ENCODE assay signal across 23 cellular contexts in genomic region chr17:43982171-43982570, GRCh38. TPM values are rescaled to one million over a fixed set of nuclear protein-coding genes. Genes with fewer than 3 reads are reported as not detected.
A peak's percentile ranks its signal among the peaks of the same experiment; 100 is the strongest.
DNase-seq lines count a peak whose midpoint lies in the region; ATAC-seq and TF ChIP-seq lines count a peak whose summit lies in the region.
"Had no signal": no experiment of that assay in that cellular context is flagged by ENCODE, and none has a peak within 500 bp of the region (broad histone marks: within the 10 kb centered on the region; RNA-seq: fewer than 3 reads in every experiment).

No MANE protein-coding gene starts in this region.

- no peak overlapping the region for H3K27ac ChIP-seq in left lung
- H3K27ac ChIP-seq: HL-60, SJCRH30 had no signal

- H3K4me3 Mint-ChIP-seq in activated T-helper 17 cell treated with anti-CD3 and anti-CD28 coated beads, Interleukin-2, amount 50 U/mL, for 72 hours: peak overlapping the region; percentile 27
- H3K4me3 Mint-ChIP-seq: CD4-positive, CD25-positive, alpha-beta regulatory T cell had no signal

- TF ChIP-seq CTCF in left lung (IDR thresholded peaks at IDR 0.05): no peak

- H3K27me3 ChIP-seq in left lung: peaks cover 27 to 90% of the 10 kb centered on the region in 2 donors

- H3K36me3 Mint-ChIP-seq in activated T-helper 17 cell treated with anti-CD3 and anti-CD28 coated beads, Interleukin-2, amount 50 U/mL, for 72 hours (ENCODE audit: low read depth): no peaks in the 10 kb centered on the region
- H3K36me3 Mint-ChIP-seq: CD4-positive, CD25-positive, alpha-beta regulatory T cell had no signal

- H3K9me3 Mint-ChIP-seq in activated T-helper 17 cell treated with anti-CD3 and anti-CD28 coated beads, Interleukin-2, amount 50 U/mL, for 72 hours: no peaks in the 10 kb centered on the region

- in situ Hi-C loops in Caki2 (cut with HindIII; ENCODE audit: low pct_unique_long_range_greater_than_20kb, low sequenced_read_pairs): no loop called here

- H3K36me3 ChIP-seq in left lung: no peaks in the 10 kb centered on the region
- H3K36me3 ChIP-seq: SJCRH30 had no signal

- no peaks in the 10 kb centered on the region for H3K9me3 ChIP-seq in left lung
- H3K9me3 ChIP-seq: SJCRH30 had no signal

- ATAC-seq in activated T-helper 17 cell treated with anti-CD3 and anti-CD28 coated beads, Interleukin-2, amount 50 U/mL, for 72 hours (replicated peaks): no peak
- no peak for ATAC-seq in HG03378 (IDR thresholded peaks at IDR 0.05; ENCODE audit: unreplicated experiment)
- no peak for ATAC-seq in left lung
- ATAC-seq: GM12878, Panc1 had no signal

- intact Hi-C loops in left lung (cut with DNase I): no loop called here

- peaks cover 0 to 12% of the 10 kb centered on the region in 2 donors for H3K4me1 ChIP-seq in left lung
- H3K4me1 ChIP-seq: SJCRH30 had no signal

- H3K4me3 ChIP-seq in left lung: no peak overlapping the region
- H3K4me3 ChIP-seq: GM12878, SJCRH30 had no signal

- H3K27ac Mint-ChIP-seq in activated T-helper 17 cell treated with anti-CD3 and anti-CD28 coated beads, Interleukin-2, amount 50 U/mL, for 72 hours: no peak overlapping the region
- H3K27ac Mint-ChIP-seq: CD4-positive, CD25-positive, alpha-beta regulatory T cell had no signal

- H3K27me3 Mint-ChIP-seq in activated T-helper 17 cell treated with anti-CD3 and anti-CD28 coated beads, Interleukin-2, amount 50 U/mL, for 72 hours: peaks cover 22% of the 10 kb centered on the region

- DNase-seq in Caki2 (ENCODE audit: low read depth) (peak; percentile 26), kidney tubule cell (ENCODE audit: low spot score) (peak; percentile 76), renal cortical epithelial cell (ENCODE audit: low read depth) (peak; percentile 50), mesenteric fat pad (ENCODE audit: low spot score) (no peak), left lung (no peak), amniotic stem cell (lab: John Stamatoyannopoulos, UW) (no peak)
- DNase-seq: CD4-positive, CD25-positive, alpha-beta regulatory T cell; DND-41; H7; KG1; NCI-H1092; NCI-H1436 treated with DMSO at 0.1 percent for 48 hours; NCI-H1930; NCI-H2227 treated with DMSO at 0.1 percent for 48 hours; NCI-H510A; NCI-H748 treated with DMSO at 0.1 percent for 48 hours; SJCRH30 had no signal

- H3K4me1 Mint-ChIP-seq in activated T-helper 17 cell treated with anti-CD3 and anti-CD28 coated beads, Interleukin-2, amount 50 U/mL, for 72 hours: no peaks in the 10 kb centered on the region

RNA-seq across cellular contexts. Expression of gene NAGS, which starts 22.3 kb away (rescaled TPM):
- 1.5 and 3.0 TPM in 2 replicates for total RNA-seq in Caki2 (2014; rRNA removed; shearing (Covaris generic); ENCODE audit: low replicate concordance)
- 1 to 10 TPM in 1 of 2 donors, under 1 TPM in 1; 0.48 to 4.8 TPM for total RNA-seq in activated T-helper 17 cell treated with anti-CD3 and anti-CD28 coated beads, Interleukin-2, amount 50 U/mL, for 72 hours
- total RNA-seq in renal cortical epithelial cell (1.2 and 6.1 TPM in 2 replicates), mesenteric fat pad (0.80 TPM), left lung (1 to 10 TPM; 5.2 to 7.0 TPM)

RNA-seq across cellular contexts. Expression of gene PYY, which starts 28.4 kb away (rescaled TPM):
- not detected in 2 replicates for total RNA-seq in Caki2 (2014; rRNA removed; shearing (Covaris generic); ENCODE audit: low replicate concordance)
- total RNA-seq in activated T-helper 17 cell treated with anti-CD3 and anti-CD28 coated beads, Interleukin-2, amount 50 U/mL, for 72 hours: not detected
- total RNA-seq in renal cortical epithelial cell (not detected in 2 replicates), mesenteric fat pad (not detected), left lung (not detected)
- total RNA-seq: CD4-positive, CD25-positive, alpha-beta regulatory T cell; GM12878; HT-29; SJCRH30 had no signal

RNA-seq across cellular contexts. Expression of gene TMEM101, which starts 32.6 kb away (rescaled TPM):
- 98.2 and 101 TPM in 2 replicates for total RNA-seq in Caki2 (2014; rRNA removed; shearing (Covaris generic); ENCODE audit: low replicate concordance)
- 10 to 100 TPM; 33.0 to 35.1 TPM for total RNA-seq in activated T-helper 17 cell treated with anti-CD3 and anti-CD28 coated beads, Interleukin-2, amount 50 U/mL, for 72 hours
- total RNA-seq in renal cortical epithelial cell: 43.8 and 71.2 TPM in 2 replicates
- 15.4 TPM for total RNA-seq in mesenteric fat pad
- total RNA-seq in left lung: 10 to 100 TPM; 29.7 to 35.0 TPM

RNA-seq across cellular contexts. Expression of gene PPY, which starts 39.9 kb away (rescaled TPM):
- total RNA-seq in Caki2 (2014; rRNA removed; shearing (Covaris generic); ENCODE audit: low replicate concordance): not detected in 2 replicates
- 1 to 10 TPM in 1 of 2 donors, under 1 TPM in 1; 0.90 to 1.9 TPM for total RNA-seq in activated T-helper 17 cell treated with anti-CD3 and anti-CD28 coated beads, Interleukin-2, amount 50 U/mL, for 72 hours
- total RNA-seq in renal cortical epithelial cell (not detected in 2 replicates), mesenteric fat pad (not detected), left lung (not detected)
- total RNA-seq: CD4-positive, CD25-positive, alpha-beta regulatory T cell; GM12878; H7; HT-29; SJCRH30 had no signal

Comparison
In these comparisons a context has a peak if more than half of its experiments do, and no peak if none do; other contexts are left out.
1. DNase-seq: peak in Caki2 (single experiment), kidney tubule cell (single experiment) and renal cortical epithelial cell (single experiment); none in mesenteric fat pad (single experiment), left lung (0 of 2) and amniotic stem cell (single experiment).